Comparison of ENCODE assay signal across 3 cellular contexts in genomic region chr9:137273095-137273490, GRCh38.
TF ChIP-seq lines count a peak whose summit lies in the region.

No MANE protein-coding gene starts in this region.

TF ChIP-seq in SK-N-SH, 30 proteins besides CTCF, POLR2A, EP300 and RAD21:
- TF ChIP-seq MXI1 (IDR thresholded peaks at IDR 0.05; ENCODE audit: low read depth, low read length) = no peak
- no peak for TF ChIP-seq FOXM1 (IDR thresholded peaks at IDR 0.05; ENCODE audit: low read depth)
- no peak for TF ChIP-seq RCOR1 (IDR thresholded peaks at IDR 0.05; ENCODE audit: low read length)
- TF ChIP-seq MEF2A (IDR thresholded peaks at IDR 0.05; ENCODE audit: borderline replicate concordance, low read depth) = no peak
- TF ChIP-seq FOXJ3 (CRISPR knock-in tag; IDR thresholded peaks at IDR 0.05) = no peak
- TF ChIP-seq TEAD4 (IDR thresholded peaks at IDR 0.05; ENCODE audit: borderline replicate concordance, insufficient read depth) = no peak
- no peak for TF ChIP-seq FOSL2 (IDR thresholded peaks at IDR 0.05; ENCODE audit: borderline replicate concordance, low read depth)
- TF ChIP-seq NFIC (IDR thresholded peaks at IDR 0.05; ENCODE audit: borderline replicate concordance) = no peak
- TF ChIP-seq SIN3A (IDR thresholded peaks at IDR 0.05; ENCODE audit: borderline replicate concordance, low read depth, low read length) = no peak
- TF ChIP-seq JUND (IDR thresholded peaks at IDR 0.05) = no peak

TF ChIP-seq in SK-N-SH treated with all-trans-retinoic acid at 6 μM for 48 hours, 23 proteins besides CTCF, POLR2A, EP300 and RAD21:
- TF ChIP-seq CREB5 (CRISPR knock-in tag; IDR thresholded peaks at IDR 0.05; ENCODE audit: low read depth) (no peak), OSR1 (CRISPR knock-in tag; IDR thresholded peaks at IDR 0.05) (no peak), PATZ1 (CRISPR knock-in tag; IDR thresholded peaks at IDR 0.05; ENCODE audit: borderline replicate concordance) (no peak), ZFP3 (CRISPR knock-in tag; IDR thresholded peaks at IDR 0.05) (no peak)
TF ChIP-seq in SK-N-SH treated with all-trans-retinoic acid at 6 μM for 48 hours: peak in this region for 0.

TF ChIP-seq in GM23338, 12 proteins besides CTCF, POLR2A, EP300 and RAD21:
- TF ChIP-seq EZH2 (IDR thresholded peaks at IDR 0.05; ENCODE audit: low read depth, unreplicated experiment) (no peak), EZH2phosphoT487 (IDR thresholded peaks at IDR 0.05; ENCODE audit: unreplicated experiment) (no peak), POLR2AphosphoS5 (IDR thresholded peaks at IDR 0.05; ENCODE audit: low read depth) (no peak), REST (IDR thresholded peaks at IDR 0.05; ENCODE audit: unreplicated experiment) (no peak), NANOG (IDR thresholded peaks at IDR 0.05; ENCODE audit: borderline replicate concordance) (no peak), JUNB (IDR thresholded peaks at IDR 0.05; ENCODE audit: unreplicated experiment) (no peak), CREB1 (CRISPR knock-in tag; IDR thresholded peaks at IDR 0.05; ENCODE audit: low read depth) (no peak), ZNF462 (CRISPR knock-in tag; IDR thresholded peaks at IDR 0.05) (no peak), ETS1 (IDR thresholded peaks at IDR 0.05) (no peak), ZNF331 (CRISPR knock-in tag; IDR thresholded peaks at IDR 0.05; ENCODE audit: low read depth) (no peak), STAT1 (IDR thresholded peaks at IDR 0.05; ENCODE audit: unreplicated experiment) (no peak)
